ENCODE assay signal across 17 cellular contexts in the genomic region with DNA sequence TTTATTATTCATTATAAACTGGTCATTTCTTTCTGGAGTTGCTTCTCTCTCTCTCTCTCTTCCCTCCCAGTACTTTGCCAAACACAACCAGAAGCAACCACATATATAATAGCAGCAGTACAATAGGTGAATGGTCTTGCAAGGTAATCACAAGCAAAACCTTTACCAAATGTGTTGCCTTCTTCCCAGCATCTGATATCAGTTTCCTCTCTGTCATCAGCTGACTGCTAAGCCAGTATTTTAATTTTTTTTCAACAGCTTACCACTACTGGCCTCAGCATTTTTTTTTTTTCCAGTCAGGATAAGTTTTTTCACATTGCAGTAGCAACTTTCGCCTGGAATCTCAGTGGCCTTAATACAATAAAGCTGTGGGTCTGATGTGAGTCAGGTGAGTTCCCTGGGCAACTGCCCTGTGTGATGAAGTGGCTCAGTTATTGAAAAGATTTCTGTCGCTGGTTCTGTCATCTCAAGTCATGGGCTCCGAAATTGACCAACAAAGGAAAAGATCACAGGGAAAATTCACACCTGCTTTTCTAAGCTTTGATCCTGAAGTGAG.
DNase-seq lines count a peak whose midpoint lies in the region; ATAC-seq and TF ChIP-seq lines count a peak whose summit lies in the region.
"Had no signal": no experiment of that assay in that cellular context is flagged by ENCODE, and none has a peak within 500 bp of the region (broad histone marks: within the 10 kb centered on the region; RNA-seq: fewer than 3 reads in every experiment).

No MANE protein-coding gene starts in this region.

- H3K79me2 ChIP-seq in OCI-LY1 (ENCODE audit: insufficient read depth, low read length), result no peaks in the 10 kb centered on the region

- peak overlapping the region; percentile 28 for H3K4me3 Mint-ChIP-seq in activated CD4-positive, alpha-beta T cell treated with anti-CD3 and anti-CD28 coated beads, Interleukin-2, amount 10 ng/mL, durations not matched to agents 7 days and 5 days
- H3K4me3 Mint-ChIP-seq in activated naive CD8-positive, alpha-beta T cell treated with anti-CD3 and anti-CD28 coated beads, Interleukin-2, amount 10 ng/mL, durations not matched to agents 7 days and 5 days, result peak overlapping the region; percentile 83
- peak overlapping the region; percentile 75 for H3K4me3 Mint-ChIP-seq in natural killer cell
- H3K4me3 Mint-ChIP-seq: neural crest cell had no signal

- H4K20me1 ChIP-seq in OCI-LY1 (ENCODE audit: insufficient read depth, low read length), result no peaks in the 10 kb centered on the region

- peak overlapping the region; percentile 54 for H3K9ac ChIP-seq in OCI-LY1 (ENCODE audit: low read length)

- peaks cover 13% of the 10 kb centered on the region for H3K9me3 Mint-ChIP-seq in activated CD4-positive, alpha-beta T cell treated with anti-CD3 and anti-CD28 coated beads, Interleukin-2, amount 10 ng/mL, durations not matched to agents 7 days and 5 days
- peaks cover 5% of the 10 kb centered on the region for H3K9me3 Mint-ChIP-seq in activated naive CD8-positive, alpha-beta T cell treated with anti-CD3 and anti-CD28 coated beads, Interleukin-2, amount 10 ng/mL, durations not matched to agents 7 days and 5 days
- no peaks in the 10 kb centered on the region for H3K9me3 Mint-ChIP-seq in natural killer cell

- H3F3A ChIP-seq in OCI-LY1 (ENCODE audit: insufficient read depth, low read length), result no peaks in the 10 kb centered on the region

- no peaks in the 10 kb centered on the region for H3K27me3 Mint-ChIP-seq in activated CD4-positive, alpha-beta T cell treated with anti-CD3 and anti-CD28 coated beads, Interleukin-2, amount 10 ng/mL, durations not matched to agents 7 days and 5 days
- no peaks in the 10 kb centered on the region for H3K27me3 Mint-ChIP-seq in activated naive CD8-positive, alpha-beta T cell treated with anti-CD3 and anti-CD28 coated beads, Interleukin-2, amount 10 ng/mL, durations not matched to agents 7 days and 5 days
- H3K27me3 Mint-ChIP-seq in natural killer cell (ENCODE audit: low read depth in 2 of 2), result no peaks in the 10 kb centered on the region

- ATAC-seq in activated naive CD8-positive, alpha-beta T cell treated with anti-CD3 and anti-CD28 coated beads, Interleukin-2, amount 10 ng/mL, durations not matched to agents 7 days and 5 days (ENCODE audit: low read depth), result no peak
- ATAC-seq in natural killer cell (peak in 1 of 3 donors; percentile 18), HG03175 (IDR thresholded peaks at IDR 0.05; ENCODE audit: unreplicated experiment) (no peak)

- H3K4me1 ChIP-seq in OCI-LY1 (ENCODE audit: insufficient read depth, low read length, severe bottlenecking), result peaks cover 78% of the 10 kb centered on the region
- H3K4me1 ChIP-seq: breast epithelium, HAP-1 had no signal

- no peak overlapping the region for H3K4me3 ChIP-seq in OCI-LY1 (ENCODE audit: low read depth, low read length, poor library complexity, severe bottlenecking)
- H3K4me3 ChIP-seq: breast epithelium, HAP-1, thoracic aorta had no signal

- no peak for TF ChIP-seq CTCF in OCI-LY1 (IDR thresholded peaks at IDR 0.05; ENCODE audit: low read length)
- no peak for TF ChIP-seq CTCF in natural killer cell (IDR thresholded peaks at IDR 0.05)

- CTCF ChIA-PET in activated CD4-positive, alpha-beta T cell treated with anti-CD3 and anti-CD28 coated beads, Interleukin-2, amount 10 ng/mL, durations not matched to agents 7 days and 5 days (lab: Charles Lee), result interaction anchor here (0.6 to 2.5 kb wide), 9 partner anchors 11 to 783 kb away, joined by 3 to 6 read pairs (median 3); no protein-coding TSS in a partner anchor

- intact Hi-C loops in natural killer cell (cut with micrococcal nuclease), result loop anchor here (5.0 kb wide), 1 partner anchor 35 kb away; no protein-coding TSS in a partner anchor

- no peaks in the 10 kb centered on the region for H3K36me3 ChIP-seq in OCI-LY1 (ENCODE audit: insufficient read depth, low read length)
- H3K36me3 ChIP-seq: breast epithelium, HAP-1, thoracic aorta had no signal

- no peak for DNase-seq in activated CD4-positive, alpha-beta T cell treated with anti-CD3 and anti-CD28 coated beads, Interleukin-2, amount 10 ng/mL, durations not matched to agents 7 days and 5 days
- DNase-seq in activated CD4-positive, alpha-beta T cell treated with anti-CD3 and anti-CD28 coated beads for 1 hour, result no peak
- DNase-seq in activated naive CD8-positive, alpha-beta T cell treated with anti-CD3 and anti-CD28 coated beads, Interleukin-2, amount 10 ng/mL, durations not matched to agents 7 days and 5 days, result no peak
- DNase-seq in natural killer cell (no peak), HuH-7.5 (ENCODE audit: low spot score) (no peak), DMS 273 (lab: John Stamatoyannopoulos, UW; ENCODE audit: unreplicated experiment) (no peak)
- DNase-seq: effector CD4-positive, alpha-beta T cell; GDM1; KG1; NCI-H187 treated with DMSO at 0.1 percent for 48 hours; RPMI8226 had no signal

- peak overlapping the region; percentile 91 for H3K27ac ChIP-seq in OCI-LY1 (ENCODE audit: low read depth, low read length, poor library complexity, severe bottlenecking)
- H3K27ac ChIP-seq: thoracic aorta had no signal

- H3K36me3 Mint-ChIP-seq in activated CD4-positive, alpha-beta T cell treated with anti-CD3 and anti-CD28 coated beads, Interleukin-2, amount 10 ng/mL, durations not matched to agents 7 days and 5 days (ENCODE audit: low read depth), result peaks cover 26% of the 10 kb centered on the region
- peaks cover 14% of the 10 kb centered on the region for H3K36me3 Mint-ChIP-seq in activated naive CD8-positive, alpha-beta T cell treated with anti-CD3 and anti-CD28 coated beads, Interleukin-2, amount 10 ng/mL, durations not matched to agents 7 days and 5 days
- H3K36me3 Mint-ChIP-seq in natural killer cell, result no peaks in the 10 kb centered on the region

- no peak overlapping the region for H2AFZ ChIP-seq in OCI-LY1 (ENCODE audit: low read length)

- no peaks in the 10 kb centered on the region for H3K9me3 ChIP-seq in OCI-LY1 (ENCODE audit: low read length)
- H3K9me3 ChIP-seq: breast epithelium, HAP-1, thoracic aorta had no signal

- POLR2A ChIA-PET in activated CD4-positive, alpha-beta T cell treated with anti-CD3 and anti-CD28 coated beads, Interleukin-2, amount 10 ng/mL, durations not matched to agents 7 days and 5 days (lab: Charles Lee), result no interaction called here
- POLR2A ChIA-PET in activated naive CD8-positive, alpha-beta T cell treated with anti-CD3 and anti-CD28 coated beads, Interleukin-2, amount 10 ng/mL, durations not matched to agents 7 days and 5 days (lab: Charles Lee), result interaction anchor here (0.5 to 4.8 kb wide), 13 partner anchors 9 to 1854 kb away, joined by 3 to 32 read pairs (median 7); a partner anchor contains a TSS

- H3K27ac Mint-ChIP-seq in activated CD4-positive, alpha-beta T cell treated with anti-CD3 and anti-CD28 coated beads, Interleukin-2, amount 10 ng/mL, durations not matched to agents 7 days and 5 days, result peak overlapping the region; percentile 98
- peak overlapping the region; percentile 95 for H3K27ac Mint-ChIP-seq in activated naive CD8-positive, alpha-beta T cell treated with anti-CD3 and anti-CD28 coated beads, Interleukin-2, amount 10 ng/mL, durations not matched to agents 7 days and 5 days
- peak overlapping the region; percentile 91 to 93 for H3K27ac Mint-ChIP-seq in natural killer cell

- H3K27me3 ChIP-seq in OCI-LY1 (ENCODE audit: insufficient read depth, low read length), result no peaks in the 10 kb centered on the region
- H3K27me3 ChIP-seq: breast epithelium had no signal

- H3K4me2 ChIP-seq in OCI-LY1 (ENCODE audit: low read length), result peak overlapping the region; percentile 21

- peaks cover 55% of the 10 kb centered on the region for H3K4me1 Mint-ChIP-seq in activated CD4-positive, alpha-beta T cell treated with anti-CD3 and anti-CD28 coated beads, Interleukin-2, amount 10 ng/mL, durations not matched to agents 7 days and 5 days
- H3K4me1 Mint-ChIP-seq in activated naive CD8-positive, alpha-beta T cell treated with anti-CD3 and anti-CD28 coated beads, Interleukin-2, amount 10 ng/mL, durations not matched to agents 7 days and 5 days, result peaks cover 40% of the 10 kb centered on the region
- H3K4me1 Mint-ChIP-seq in natural killer cell, result peaks cover 39 to 40% of the 10 kb centered on the region in 2 donors
- H3K4me1 Mint-ChIP-seq: neural crest cell had no signal

- H3K9me2 ChIP-seq in OCI-LY1 (ENCODE audit: low read depth, low read length), result no peaks in the 10 kb centered on the region

Comparison
In these comparisons a context has a peak if more than half of its experiments do, and no peak if none do; other contexts are left out.
1. H3K4me3 Mint-ChIP-seq: peak in every context shown above with its lines; median percentile 83 in activated naive CD8-positive, alpha-beta T cell treated with anti-CD3 and anti-CD28 coated beads, Interleukin-2, amount 10 ng/mL, durations not matched to agents 7 days and 5 days; 75 in natural killer cell; 28 in activated CD4-positive, alpha-beta T cell treated with anti-CD3 and anti-CD28 coated beads, Interleukin-2, amount 10 ng/mL, durations not matched to agents 7 days and 5 days.